ENCODE assay signal across 8 cellular contexts in genomic region chr11:134036484-134037092, GRCh38. TPM values are rescaled to one million over a fixed set of nuclear protein-coding genes. Genes with fewer than 3 reads are reported as not detected.
DNase-seq lines count a peak whose midpoint lies in the region; ATAC-seq and TF ChIP-seq lines count a peak whose summit lies in the region.

No MANE protein-coding gene starts in this region.

- H3K27ac ChIP-seq in mammary epithelial cell (ENCODE audit: insufficient read depth, low read depth, low read length) = no peak overlapping the region
- H3K27ac ChIP-seq in upper lobe of left lung = peak overlapping the region; percentile 74 to 89 (median 85)

- no peaks in the 10 kb centered on the region for H3K36me3 ChIP-seq in mammary epithelial cell (ENCODE audit: insufficient read depth, low read length)
- no peaks in the 10 kb centered on the region for H3K36me3 ChIP-seq in upper lobe of left lung

- ATAC-seq in memory B cell (ENCODE audit: low read depth) (peak; percentile 8), upper lobe of left lung (ENCODE audit: low FRiP score in 2 of 2) (peak in 1 of 2 donors; percentile 27)

- H3K27me3 ChIP-seq in mammary epithelial cell (ENCODE audit: insufficient read depth, low read length) (no peaks in the 10 kb centered on the region), upper lobe of left lung (no peaks in the 10 kb centered on the region)

- peak overlapping the region; percentile 95 for H2AFZ ChIP-seq in mammary epithelial cell (ENCODE audit: low read depth, low read length)

- TF ChIP-seq EP300 in upper lobe of left lung (IDR thresholded peaks at IDR 0.05) = no peak

- TF ChIP-seq POLR2A in upper lobe of left lung (IDR thresholded peaks at IDR 0.05) = no peak

- no peaks in the 10 kb centered on the region for H4K20me1 ChIP-seq in mammary epithelial cell (ENCODE audit: insufficient read depth, low read length)

- dilution Hi-C loops in mammary epithelial cell (cut with HindIII; ENCODE audit: low sequenced_read_pairs) = no loop called here

- TF ChIP-seq CTCF in mammary epithelial cell (conservative IDR thresholded peaks at IDR 0.05 in 1 of 2, IDR thresholded peaks at IDR 0.05 in 1 of 2; ENCODE audit: extremely low read depth in 1 of 2, insufficient read depth in 1 of 2, low read depth in 1 of 2, low read length in 2 of 2) (no peak), upper lobe of left lung (IDR thresholded peaks at IDR 0.05) (no peak)

- 33% methylated on average over 11 of the region's 37 CpGs for WGBS in mammary epithelial cell (ENCODE audit: low coverage, missing lambda C conversion rate)
- 15% methylated on average over 21 to 25 of the region's 37 CpGs for WGBS in upper lobe of left lung, 2 donors

- H3K4me1 ChIP-seq in mammary epithelial cell (ENCODE audit: insufficient read depth, low read length) (peaks cover 39% of the 10 kb centered on the region), upper lobe of left lung (peaks cover 25 to 50% (median 33%) of the 10 kb centered on the region in 4 donors)

- H3K4me1 Mint-ChIP-seq in memory B cell = peaks cover 20% of the 10 kb centered on the region

- no TSS peak for BruUV-seq in mammary epithelial cell (replicated peaks; lab: Mats Ljungman, UMichigan)

- H3K4me2 ChIP-seq in mammary epithelial cell (ENCODE audit: insufficient read depth, low read depth, low read length) = peak overlapping the region; percentile 88

- H3K36me3 Mint-ChIP-seq in memory B cell = no peaks in the 10 kb centered on the region

- CTCF ChIA-PET in mammary epithelial cell (lab: Charles Lee; ENCODE audit: low non-redundant PET) = interaction anchor here (0.5 to 0.6 kb wide), 2 partner anchors 108 to 958 kb away, joined by 3 to 5 read pairs; no protein-coding TSS in a partner anchor

- DNase-seq in activated effector memory CD4-positive, alpha-beta T cell treated with anti-CD3 and anti-CD28 coated beads, Interleukin-2, amount 50 U/mL, for 16 hours = peak; percentile 67
- DNase-seq in activated effector memory CD4-positive, alpha-beta T cell treated with Interleukin-2 at 50 U/mL for 16 hours = no peak
- no peak for DNase-seq in mammary epithelial cell
- DNase-seq in memory B cell (ENCODE audit: low spot score in 2 of 2) = no peak
- DNase-seq in upper lobe of left lung = peak in 1 of 2 donors; percentile 70
- no peak for DNase-seq in NCI-H524 (lab: John Stamatoyannopoulos, UW)
- no peak for DNase-seq in AML-193 (lab: John Stamatoyannopoulos, UW)
- DNase-seq in cerebellum (ENCODE audit: low spot score) = no peak

- in situ Hi-C loops in mammary epithelial cell (cut with MboI; ENCODE audit: low sequenced_read_pairs in 2 of 2) = loop anchor here in 1 of 2 donors (25.0 kb wide), 1 partner anchor 99 kb away; no protein-coding TSS in a partner anchor

- H3K27me3 Mint-ChIP-seq in memory B cell = peaks cover 9% of the 10 kb centered on the region

- intact Hi-C loops in mammary epithelial cell (cut with micrococcal nuclease) = no loop called here

- peak overlapping the region; percentile 39 to 61 (median 54) for H3K4me3 ChIP-seq in mammary epithelial cell (replicated peaks in 1 of 3; ENCODE audit: insufficient read depth in 1 of 3, low read depth in 2 of 3, low read length in 3 of 3)
- H3K4me3 ChIP-seq in upper lobe of left lung = peak overlapping the region; percentile 49 to 82 (median 65)

- peak overlapping the region; percentile 92 for H3K4me3 Mint-ChIP-seq in memory B cell

- H3K9ac ChIP-seq in mammary epithelial cell (ENCODE audit: insufficient read depth, low read length) = no peak overlapping the region

- no peaks in the 10 kb centered on the region for H3K79me2 ChIP-seq in mammary epithelial cell (ENCODE audit: insufficient read depth, low read length)

- H3K9me3 ChIP-seq in mammary epithelial cell (replicated peaks; ENCODE audit: insufficient read depth, low read length) (no peaks in the 10 kb centered on the region), upper lobe of left lung (no peaks in the 10 kb centered on the region)

- no peaks in the 10 kb centered on the region for H3K9me3 Mint-ChIP-seq in memory B cell

- H3K27ac Mint-ChIP-seq in memory B cell = peak overlapping the region; percentile 67

RNA-seq across cellular contexts. Expression of gene JAM3, which starts 32.3 kb away (rescaled TPM):
- total RNA-seq in mammary epithelial cell = 10 to 100 TPM; 19.8 to 40.7 TPM
- 5.8 TPM for polyA plus RNA-seq in mammary epithelial cell
- 45.0 TPM for polyA minus RNA-seq in mammary epithelial cell
- total RNA-seq in upper lobe of left lung = 10 to 100 TPM in 5 of 6 donors, 1 to 10 TPM in 1; 8.4 to 36.6 (median 18.6) TPM
- total RNA-seq in cerebellum = 49.5 TPM
